7 cellular contexts compared by ENCODE assay signal in genomic region chr2:14723684-14724083, GRCh38.
"Had no signal": no experiment of that assay in that cellular context is flagged by ENCODE, and none has a peak within 500 bp of the region (broad histone marks: within the 10 kb centered on the region; RNA-seq: fewer than 3 reads in every experiment).

No MANE protein-coding gene starts in this region.

- H3K27ac ChIP-seq: HL-60 had no signal

- H3K4me3 ChIP-seq: GM23338, HAP-1 had no signal

- H3K36me3 ChIP-seq: HAP-1 had no signal

- H3K9me3 ChIP-seq: HAP-1 had no signal

- ATAC-seq: GM23338, HCT116 had no signal

- H3K4me1 ChIP-seq: HAP-1 had no signal

- H2AFZ ChIP-seq: GM23338 had no signal

- DNase-seq: H7, HFFc6, KG1 had no signal

- H3K4me2 ChIP-seq: GM23338 had no signal
